In genomic region chr2:207683879-207684627, GRCh38 we compare ENCODE assay signal across 14 cellular contexts. TPM values are rescaled to one million over a fixed set of nuclear protein-coding genes. Genes with fewer than 3 reads are reported as not detected.
A peak's percentile ranks its signal among the peaks of the same experiment; 100 is the strongest.
DNase-seq lines count a peak whose midpoint lies in the region; ATAC-seq, FAIRE-seq and TF ChIP-seq lines count a peak whose summit lies in the region.
"Had no signal": no experiment of that assay in that cellular context is flagged by ENCODE, and none has a peak within 500 bp of the region (broad histone marks: within the 10 kb centered on the region; RNA-seq: fewer than 3 reads in every experiment).

No MANE protein-coding gene starts in this region.

- H4K20me1 ChIP-seq in SK-N-SH (ENCODE audit: insufficient read depth), result no peaks in the 10 kb centered on the region

- no peak overlapping the region for H3K27ac Mint-ChIP-seq in MCF 10A (ENCODE audit: low read depth, unreplicated experiment)
- H3K27ac Mint-ChIP-seq: IgD-negative memory B cell had no signal

- no TSS peak for BruUV-seq in MCF 10A (replicated peaks; lab: Mats Ljungman, UMichigan)

- no peak overlapping the region for H3K4me3 ChIP-seq in breast epithelium
- H3K4me3 ChIP-seq in SK-N-SH (ENCODE audit: low read depth in 2 of 2, low read length in 1 of 2), result no peak overlapping the region
- H3K4me3 ChIP-seq in fibroblast of the aortic adventitia (ENCODE audit: low read depth, low read length), result no peak overlapping the region
- H3K4me3 ChIP-seq: gastrocnemius medialis had no signal

- intact Hi-C loops in MCF 10A (cut with micrococcal nuclease), result no loop called here
- intact Hi-C loops in breast epithelium (cut with DNase I; ENCODE audit: low total_unique reads), result no loop called here
- intact Hi-C loops in left cardiac atrium (cut with DNase I), result no loop called here

- CTCF ChIA-PET in MCF 10A (lab: Yijun Ruan, JAX) (interaction anchor here (1.0 kb wide), 1 partner anchor 16 kb away, joined by 4 read pairs; no protein-coding TSS in a partner anchor), SK-N-SH (lab: Yijun Ruan, JAX) (interaction anchor here (0.8 to 2.2 kb wide), 3 partner anchors 9 to 25 kb away, joined by 3 to 6 read pairs (median 3); no protein-coding TSS in a partner anchor)

- no peak for TF ChIP-seq RAD21 in SK-N-SH (IDR thresholded peaks at IDR 0.05; ENCODE audit: low read length)

- H3K9me2 ChIP-seq in SK-N-SH, result no peaks in the 10 kb centered on the region

- no peak for TF ChIP-seq CTCF in MCF 10A (IDR thresholded peaks at IDR 0.05; ENCODE audit: unreplicated experiment)
- TF ChIP-seq CTCF in breast epithelium (IDR thresholded peaks at IDR 0.05), result no peak
- no peak for TF ChIP-seq CTCF in SK-N-SH (IDR thresholded peaks at IDR 0.05)
- no peak for TF ChIP-seq CTCF in fibroblast of the aortic adventitia (IDR thresholded peaks at IDR 0.05; ENCODE audit: insufficient read depth, low read length)

- WGBS in SK-N-SH (ENCODE audit: low lambda C conversion rate), result 32% methylated on average over 3 of the region's 3 CpGs

- H3K36me3 Mint-ChIP-seq in MCF 10A (ENCODE audit: insufficient read depth, unreplicated experiment), result no peaks in the 10 kb centered on the region
- H3K36me3 Mint-ChIP-seq: IgD-negative memory B cell had no signal

- peak; percentile 42 for FAIRE-seq in urothelium cell line (lab: Jason Lieb, UNC)
- FAIRE-seq: GM18507 had no signal

- H3K27me3 Mint-ChIP-seq in MCF 10A (ENCODE audit: insufficient read depth, unreplicated experiment), result no peaks in the 10 kb centered on the region

- peaks cover 7% of the 10 kb centered on the region for H3F3A ChIP-seq in SK-N-SH (replicated peaks; ENCODE audit: insufficient read depth)

- ATAC-seq in left cardiac atrium, result no peak
- ATAC-seq in HG03097 (IDR thresholded peaks at IDR 0.05; ENCODE audit: low FRiP score, unreplicated experiment), result no peak

- no peaks in the 10 kb centered on the region for H3K9me3 Mint-ChIP-seq in MCF 10A (ENCODE audit: unreplicated experiment)
- H3K9me3 Mint-ChIP-seq: IgD-negative memory B cell had no signal

- peak overlapping the region; percentile 36; the same call in 1 of the 2 replicates for H3K4me2 ChIP-seq in SK-N-SH

- no peak overlapping the region for H3K4me3 Mint-ChIP-seq in MCF 10A (ENCODE audit: unreplicated experiment)

- TF ChIP-seq POLR2A in breast epithelium (IDR thresholded peaks at IDR 0.05), result no peak

- no peaks in the 10 kb centered on the region for H3K4me1 ChIP-seq in breast epithelium
- 0 out of 4 replicates have a peak, but pooled peaks cover 0 to 4% of the 10 kb centered on the region in 2 experiments for H3K4me1 ChIP-seq in SK-N-SH (ENCODE audit: control insufficient read depth in 1 of 2, insufficient read depth in 2 of 2, low read depth in 1 of 2, low read length in 1 of 2)
- H3K4me1 ChIP-seq: BE2C, gastrocnemius medialis had no signal

- H3K9ac ChIP-seq in SK-N-SH, result no peak overlapping the region; the same call in 1 of the 2 replicates

- H2AFZ ChIP-seq in SK-N-SH (ENCODE audit: low read depth), result no peak overlapping the region

- DNase-seq in MCF 10A (ENCODE audit: unreplicated experiment) (peak; percentile 43), breast epithelium (ENCODE audit: low spot score in 2 of 2) (no peak), SK-N-SH (no peak), fibroblast of the aortic adventitia (ENCODE audit: low read depth) (peak; percentile 54), urothelium cell line (ENCODE audit: low spot score) (peak; percentile 65), left cardiac atrium (no peak), caudate nucleus (lab: John Stamatoyannopoulos, UW) (no peak)
- DNase-seq: activated naive CD4-positive, alpha-beta T cell treated with Interleukin-2 at 50 U/mL for 16 hours; BE2C; gastrocnemius medialis; H7 had no signal

- H3K36me3 ChIP-seq in breast epithelium, result no peaks in the 10 kb centered on the region
- H3K36me3 ChIP-seq in SK-N-SH (replicated peaks in 1 of 2; ENCODE audit: control insufficient read depth in 1 of 2, insufficient read depth in 2 of 2, low read length in 1 of 2), result no peaks in the 10 kb centered on the region
- H3K36me3 ChIP-seq: BE2C, gastrocnemius medialis had no signal

- H3K9me3 ChIP-seq in breast epithelium (no peaks in the 10 kb centered on the region), SK-N-SH (no peaks in the 10 kb centered on the region)
- H3K9me3 ChIP-seq: BE2C, gastrocnemius medialis had no signal

- H3K4me1 Mint-ChIP-seq in MCF 10A (ENCODE audit: insufficient read depth, unreplicated experiment), result peaks cover 6% of the 10 kb centered on the region

- H3K27me3 ChIP-seq in breast epithelium, result peaks cover 0 to 8% of the 10 kb centered on the region in 2 donors
- no peaks in the 10 kb centered on the region for H3K27me3 ChIP-seq in SK-N-SH (ENCODE audit: insufficient read depth)
- H3K27me3 ChIP-seq: BE2C had no signal

- H3K27ac ChIP-seq in breast epithelium, result no peak overlapping the region
- H3K27ac ChIP-seq in SK-N-SH (ENCODE audit: low read depth in 2 of 2, low read length in 1 of 2), result peak overlapping the region in 1 of 2 experiments; percentile 72; a peak in 2 of 4 replicates
- no peak overlapping the region for H3K27ac ChIP-seq in caudate nucleus (ENCODE audit: low read depth, low read length)

- peak in 1 of 2 experiments; percentile 37; a peak in 2 of 4 replicates for TF ChIP-seq EP300 in SK-N-SH (IDR thresholded peaks at IDR 0.05; ENCODE audit: borderline replicate concordance in 1 of 2, low read depth in 1 of 2, low read length in 1 of 2)

- H3K79me2 ChIP-seq in SK-N-SH (ENCODE audit: insufficient read depth), result no peaks in the 10 kb centered on the region

- POLR2A ChIA-PET in MCF 10A (lab: Yijun Ruan, JAX), result interaction anchor here (0.8 to 2.3 kb wide), 5 partner anchors 9 to 126 kb away, joined by 3 to 7 read pairs (median 4); partner anchors contain the start of gene CCNYL1
- POLR2A ChIA-PET in SK-N-SH (lab: Yijun Ruan, JAX), result no interaction called here

TF ChIP-seq in SK-N-SH, 30 proteins besides CTCF, POLR2A, EP300 and RAD21 (continues in another document):
- TF ChIP-seq MEF2A (IDR thresholded peaks at IDR 0.05; ENCODE audit: borderline replicate concordance, low read depth), result peak; percentile 72; the same call in 1 of the 2 replicates
- no peak for TF ChIP-seq YY1 (IDR thresholded peaks at IDR 0.05; ENCODE audit: low read depth)
- TF ChIP-seq ELF1 (IDR thresholded peaks at IDR 0.05), result no peak
- TF ChIP-seq FOSL2 (IDR thresholded peaks at IDR 0.05; ENCODE audit: borderline replicate concordance, low read depth), result peak; percentile 65
- TF ChIP-seq JUND (IDR thresholded peaks at IDR 0.05), result peak; percentile 52
- peak; percentile 67; the same call in 1 of the 2 replicates for TF ChIP-seq TEAD4 (IDR thresholded peaks at IDR 0.05; ENCODE audit: borderline replicate concordance, insufficient read depth)
- 0 out of 2 replicates have a peak, but pooled peaks have one; percentile 31 for TF ChIP-seq RXRA (IDR thresholded peaks at IDR 0.05; ENCODE audit: borderline replicate concordance, low read depth)
- TF ChIP-seq, protein P1, sequence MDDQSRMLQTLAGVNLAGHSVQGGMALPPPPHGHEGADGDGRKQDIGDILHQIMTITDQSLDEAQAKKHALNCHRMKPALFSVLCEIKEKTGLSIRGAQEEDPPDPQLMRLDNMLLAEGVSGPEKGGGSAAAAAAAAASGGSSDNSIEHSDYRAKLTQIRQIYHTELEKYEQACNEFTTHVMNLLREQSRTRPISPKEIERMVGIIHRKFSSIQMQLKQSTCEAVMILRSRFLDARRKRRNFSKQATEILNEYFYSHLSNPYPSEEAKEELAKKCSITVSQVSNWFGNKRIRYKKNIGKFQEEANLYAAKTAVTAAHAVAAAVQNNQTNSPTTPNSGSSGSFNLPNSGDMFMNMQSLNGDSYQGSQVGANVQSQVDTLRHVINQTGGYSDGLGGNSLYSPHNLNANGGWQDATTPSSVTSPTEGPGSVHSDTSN (IDR thresholded peaks at IDR 0.05), result peak; percentile 77
- peak; percentile 77 for TF ChIP-seq TCF12 (IDR thresholded peaks at IDR 0.05)
- TF ChIP-seq REST (IDR thresholded peaks at IDR 0.05; ENCODE audit: low read depth, low read length), result 0 out of 2 replicates have a peak, but pooled peaks have one; percentile 32

RNA-seq across cellular contexts. Expression of gene CCNYL1, which starts 27.4 kb away (rescaled TPM):
- 19.7 and 23.3 TPM in 2 replicates for total RNA-seq in MCF 10A (2022)
- 10 to 100 TPM in 2 of 3 donors, 1 to 10 TPM in 1; 10.0 to 17.4 (median 11.8) TPM for total RNA-seq in breast epithelium
- polyA plus RNA-seq in SK-N-SH (2012; rRNA removed), result 8.7 and 10.0 TPM in 2 replicates
- 12.3 and 13.0 TPM in 2 replicates for polyA plus RNA-seq in SK-N-SH (2012; cell fraction: cytosol; rRNA removed)
- 9.4 and 13.2 TPM in 2 replicates for polyA plus RNA-seq in SK-N-SH (2012; cell fraction: nucleus; rRNA removed)
- 24.6 and 59.5 TPM in 2 replicates for total RNA-seq in fibroblast of the aortic adventitia (ENCODE audit: low replicate concordance)
- total RNA-seq in left cardiac atrium, result 10 to 100 TPM; 10.5 to 20.4 TPM

RNA-seq across cellular contexts. Expression of gene METTL21A, which starts 58.9 kb away (rescaled TPM):
- total RNA-seq in MCF 10A (2022), result 8.4 and 13.5 TPM in 2 replicates
- 10 to 100 TPM; 12.4 to 17.0 (median 13.3) TPM for total RNA-seq in breast epithelium
- 18.7 and 19.4 TPM in 2 replicates for polyA plus RNA-seq in SK-N-SH (2012; rRNA removed)
- 19.9 and 23.3 TPM in 2 replicates for polyA plus RNA-seq in SK-N-SH (2012; cell fraction: cytosol; rRNA removed)
- 9.5 and 10.2 TPM in 2 replicates for polyA plus RNA-seq in SK-N-SH (2012; cell fraction: nucleus; rRNA removed)
- total RNA-seq in fibroblast of the aortic adventitia (ENCODE audit: low replicate concordance), result 11.1 and 15.9 TPM in 2 replicates
- total RNA-seq in left cardiac atrium, result 10 to 100 TPM; 11.9 to 14.5 TPM

Comparison
In these comparisons a context has a peak if more than half of its experiments do, and no peak if none do; other contexts are left out.
1. DNase-seq: peak in MCF 10A (single experiment), fibroblast of the aortic adventitia (single experiment) and urothelium cell line (single experiment); none in breast epithelium (0 of 2), SK-N-SH (single experiment), left cardiac atrium (single experiment) and caudate nucleus (0 of 61).